Comparison of ENCODE assay signal across 24 cellular contexts in genomic region chr13:20171364-20171763, GRCh38. TPM values are rescaled to one million over a fixed set of nuclear protein-coding genes. Genes with fewer than 3 reads are reported as not detected.
"Had no signal": no experiment of that assay in that cellular context is flagged by ENCODE, and none has a peak within 500 bp of the region (broad histone marks: within the 10 kb centered on the region; RNA-seq: fewer than 3 reads in every experiment).

No MANE protein-coding gene starts in this region.

- H3K4me3 ChIP-seq: coronary artery, heart left ventricle, mucosa of descending colon, ovary, spleen, thoracic aorta, transverse colon had no signal

- H3K27ac ChIP-seq: coronary artery, heart left ventricle, ovary, spleen, thoracic aorta, transverse colon had no signal

- ATAC-seq: heart left ventricle; mucosa of descending colon; naive thymus-derived CD8-positive, alpha-beta T cell; sciatic nerve; stimulated activated naive B cell treated with anti-CD40 and anti-IgM and Interleukin-4, amounts not matched to agents 10 μg/mL and 1 μg/mL and 100 μg/mL, for 72 hours; stimulated activated naive CD8-positive, alpha-beta T cell treated with anti-CD3 and anti-CD28 coated beads, Interleukin-15, amount 100 ng/mL, for 72 hours had no signal

- DNase-seq: effector CD4-positive, alpha-beta T cell; heart left ventricle; hippocampal formation; kidney glomerular epithelial cell; mucosa of descending colon; naive thymus-derived CD8-positive, alpha-beta T cell; ovary; spleen; stimulated activated CD4-positive, alpha-beta T cell treated with anti-CD3 and anti-CD28 coated beads, Interleukin-2, amount 100 ng/mL, for 24 hours; stimulated activated CD4-positive, alpha-beta T cell treated with anti-CD3 and anti-CD28 coated beads, Interleukin-4, amount 100 ng/mL, for 4 hours; stimulated activated naive B cell treated with anti-CD40 and anti-IgM and Interleukin-4, amounts not matched to agents 10 μg/mL and 1 μg/mL and 100 μg/mL, for 72 hours; stimulated activated naive CD8-positive, alpha-beta T cell treated with anti-CD3 and anti-CD28 coated beads, Interleukin-15, amount 100 ng/mL, for 72 hours; transverse colon had no signal

- H3K36me3 ChIP-seq: heart left ventricle, ovary, spleen, thoracic aorta, transverse colon had no signal

- H3K27me3 ChIP-seq: ovary had no signal

- H3K9me3 ChIP-seq: heart left ventricle, mucosa of descending colon, ovary, spleen, thoracic aorta, transverse colon had no signal

RNA-seq across cellular contexts. Expression of gene GJA3, which starts 10.5 kb away (rescaled TPM):
- total RNA-seq: frontal cortex, lung microvascular endothelial cell, mucosa of descending colon, posterior vena cava, sciatic nerve, subcutaneous adipose tissue had no signal

RNA-seq across cellular contexts. Expression of gene GJB2, which starts 21.4 kb away (rescaled TPM):
- total RNA-seq: chondrocyte; dermis microvascular lymphatic vessel endothelial cell; fibroblast of lung; glomerular endothelial cell; lung microvascular endothelial cell; naive thymus-derived CD8-positive, alpha-beta T cell; subcutaneous adipose tissue had no signal
